In genomic region chr17:21119247-21119944, GRCh38 we compare ENCODE assay signal across 9 cellular contexts. TPM values are rescaled to one million over a fixed set of nuclear protein-coding genes. Genes with fewer than 3 reads are reported as not detected.
DNase-seq lines count a peak whose midpoint lies in the region; TF ChIP-seq lines count a peak whose summit lies in the region.
"Had no signal": no experiment of that assay in that cellular context is flagged by ENCODE, and none has a peak within 500 bp of the region (broad histone marks: within the 10 kb centered on the region; RNA-seq: fewer than 3 reads in every experiment).

No MANE protein-coding gene starts in this region.

- no peaks in the 10 kb centered on the region for H3K9me3 Mint-ChIP-seq in activated T-cell treated with anti-CD3 and anti-CD28 coated beads, Interleukin-2, amount 50 U/mL, for 24 hours
- H3K9me3 Mint-ChIP-seq in stimulated activated naive CD8-positive, alpha-beta T cell treated with anti-CD3 and anti-CD28 coated beads, Interleukin-15, Interleukin-2, amounts not matched to agents 100 ng/mL and 50 ng/mL, for 24 hours = no peaks in the 10 kb centered on the region

- TF ChIP-seq RAD21 in neural cell (conservative IDR thresholded peaks at IDR 0.05) = peak; percentile 67

- H3K36me3 ChIP-seq in PC-9 (ENCODE audit: low read depth) = no peaks in the 10 kb centered on the region
- no peaks in the 10 kb centered on the region for H3K36me3 ChIP-seq in neural cell (ENCODE audit: insufficient read depth, low read length)

- BruUV-seq in PC-9 (replicated peaks; lab: Mats Ljungman, UMichigan) = no TSS peak

- H3K4me3 Mint-ChIP-seq in activated T-cell treated with anti-CD3 and anti-CD28 coated beads, Interleukin-2, amount 50 U/mL, for 24 hours = no peak overlapping the region
- H3K4me3 Mint-ChIP-seq in stimulated activated naive CD8-positive, alpha-beta T cell treated with anti-CD3 and anti-CD28 coated beads, Interleukin-15, Interleukin-2, amounts not matched to agents 100 ng/mL and 50 ng/mL, for 24 hours = peak overlapping the region; percentile 65

- no peaks in the 10 kb centered on the region for H3K27me3 ChIP-seq in PC-9 (ENCODE audit: insufficient read depth, low read depth)
- peaks cover 3% of the 10 kb centered on the region for H3K27me3 ChIP-seq in neural cell (ENCODE audit: insufficient read depth, low read depth, low read length)

- H3K36me3 Mint-ChIP-seq in activated T-cell treated with anti-CD3 and anti-CD28 coated beads, Interleukin-2, amount 50 U/mL, for 24 hours (ENCODE audit: low read depth) = no peaks in the 10 kb centered on the region
- no peaks in the 10 kb centered on the region for H3K36me3 Mint-ChIP-seq in stimulated activated naive CD8-positive, alpha-beta T cell treated with anti-CD3 and anti-CD28 coated beads, Interleukin-15, Interleukin-2, amounts not matched to agents 100 ng/mL and 50 ng/mL, for 24 hours (ENCODE audit: low read depth)

- H3K9ac ChIP-seq in neural cell (ENCODE audit: low read length) = no peak overlapping the region

- H2AFZ ChIP-seq in PC-9 (no peak overlapping the region), neural cell (ENCODE audit: low read depth, low read length) (no peak overlapping the region)

- no peak overlapping the region for H3K27ac ChIP-seq in PC-9
- H3K27ac ChIP-seq in neural cell (ENCODE audit: low read length) = no peak overlapping the region
- H3K27ac ChIP-seq: epithelial cell of prostate had no signal

- peak; percentile 89 for TF ChIP-seq CTCF in PC-9 (conservative IDR thresholded peaks at IDR 0.05)
- TF ChIP-seq CTCF in neural cell (IDR thresholded peaks at IDR 0.05; ENCODE audit: poor library complexity, severe bottlenecking) = peak; percentile 74

- H3K27me3 Mint-ChIP-seq in activated T-cell treated with anti-CD3 and anti-CD28 coated beads, Interleukin-2, amount 50 U/mL, for 24 hours = no peaks in the 10 kb centered on the region
- H3K27me3 Mint-ChIP-seq in stimulated activated naive CD8-positive, alpha-beta T cell treated with anti-CD3 and anti-CD28 coated beads, Interleukin-15, Interleukin-2, amounts not matched to agents 100 ng/mL and 50 ng/mL, for 24 hours = peaks cover 4% of the 10 kb centered on the region

- H3K4me2 ChIP-seq in PC-9 (peak overlapping the region; percentile 22; the same call in 1 of the 2 replicates), neural cell (ENCODE audit: low read length) (no peak overlapping the region)

- CTCF ChIA-PET in PC-9 (lab: Charles Lee) = interaction anchor here (0.6 to 2.1 kb wide), 11 partner anchors 10 to 1458 kb away, joined by 3 to 15 read pairs (median 5); no protein-coding TSS in a partner anchor

- H3K4me1 Mint-ChIP-seq in activated T-cell treated with anti-CD3 and anti-CD28 coated beads, Interleukin-2, amount 50 U/mL, for 24 hours (ENCODE audit: low read depth) = peaks cover 10% of the 10 kb centered on the region
- H3K4me1 Mint-ChIP-seq in stimulated activated naive CD8-positive, alpha-beta T cell treated with anti-CD3 and anti-CD28 coated beads, Interleukin-15, Interleukin-2, amounts not matched to agents 100 ng/mL and 50 ng/mL, for 24 hours (ENCODE audit: low read depth) = peaks cover 15% of the 10 kb centered on the region

- no peak overlapping the region for H3K27ac Mint-ChIP-seq in activated T-cell treated with anti-CD3 and anti-CD28 coated beads, Interleukin-2, amount 50 U/mL, for 24 hours
- peak overlapping the region; percentile 34 for H3K27ac Mint-ChIP-seq in stimulated activated naive CD8-positive, alpha-beta T cell treated with anti-CD3 and anti-CD28 coated beads, Interleukin-15, Interleukin-2, amounts not matched to agents 100 ng/mL and 50 ng/mL, for 24 hours

- H3K9me2 ChIP-seq in PC-9 (ENCODE audit: insufficient read depth) (no peaks in the 10 kb centered on the region), neural cell (ENCODE audit: insufficient read depth, low read length) (no peaks in the 10 kb centered on the region)

- peaks cover 7% of the 10 kb centered on the region; the same call in 1 of the 2 replicates for H3F3A ChIP-seq in PC-9 (ENCODE audit: insufficient read depth, low read depth)
- H3F3A ChIP-seq in neural cell (ENCODE audit: insufficient read depth, low read length, poor library complexity, severe bottlenecking) = no peaks in the 10 kb centered on the region

- H3K4me1 ChIP-seq in PC-9 (replicated peaks; ENCODE audit: insufficient read depth) = no peaks in the 10 kb centered on the region

- H3K9me3 ChIP-seq in PC-9 (ENCODE audit: insufficient read depth, low read depth) (no peaks in the 10 kb centered on the region), neural cell (ENCODE audit: low read length) (no peaks in the 10 kb centered on the region)

- DNase-seq in Daoy (ENCODE audit: low read depth) = peak; percentile 74
- peak; percentile 64 for DNase-seq in HPDE6-E6E7 (ENCODE audit: extremely low spot score)
- DNase-seq in PC-9 = peak; percentile 51 to 64
- DNase-seq in activated T-cell treated with anti-CD3 and anti-CD28 coated beads, Interleukin-2, amount 50 U/mL, for 24 hours = peak; percentile 75
- DNase-seq in fibroblast of gingiva (ENCODE audit: low read depth) = peak; percentile 43
- no peak for DNase-seq in T1000 (lab: John Stamatoyannopoulos, UW)

- no peak for TF ChIP-seq EP300 in neural cell (conservative IDR thresholded peaks at IDR 0.05; ENCODE audit: poor library complexity, severe bottlenecking)

- no peak overlapping the region for H3K4me3 ChIP-seq in PC-9
- no peak overlapping the region for H3K4me3 ChIP-seq in neural cell (ENCODE audit: low read length)

- H3K79me2 ChIP-seq in PC-9 (ENCODE audit: low read depth) (no peaks in the 10 kb centered on the region), neural cell (replicated peaks; ENCODE audit: insufficient read depth, low read length) (no peaks in the 10 kb centered on the region)

- POLR2A ChIA-PET in PC-9 (lab: Charles Lee; ENCODE audit: unreplicated experiment) = interaction anchor here (0.6 to 0.7 kb wide), 2 partner anchors 76 to 211 kb away, joined by 5 to 16 read pairs; no protein-coding TSS in a partner anchor

- H4K20me1 ChIP-seq in PC-9 (ENCODE audit: insufficient read depth) (no peaks in the 10 kb centered on the region), neural cell (ENCODE audit: insufficient read depth) (no peaks in the 10 kb centered on the region)

- intact Hi-C loops in PC-9 (cut with micrococcal nuclease; ENCODE audit: unreplicated experiment) = loop anchor here (2.0 kb wide), 1 partner anchor 393 kb away; no protein-coding TSS in a partner anchor

TF ChIP-seq in neural cell, 6 proteins besides CTCF, POLR2A, EP300 and RAD21:
- peak; percentile 66 for TF ChIP-seq SMC3 (conservative IDR thresholded peaks at IDR 0.05; ENCODE audit: poor library complexity)
- TF ChIP-seq EZH2 (IDR thresholded peaks at IDR 0.05; ENCODE audit: borderline replicate concordance, insufficient read depth, low read length, poor library complexity, severe bottlenecking) = no peak
TF ChIP-seq in neural cell: peak in this region for 1.

RNA-seq across cellular contexts. Expression of gene DHRS7B, which starts 7.4 kb away (rescaled TPM):
- total RNA-seq in Daoy (2014; rRNA removed; shearing (Covaris generic)) = 28.4 and 28.5 TPM in 2 replicates
- total RNA-seq in PC-9 (2021) = 27.9 and 30.1 TPM in 2 replicates
- 35.8 and 48.9 TPM in 2 replicates for polyA plus RNA-seq in neural cell
- polyA minus RNA-seq in neural cell = 11.5 and 11.9 TPM in 2 replicates
